Comparison of ENCODE assay signal across 30 cellular contexts in genomic region chr22:46193898-46194310, GRCh38. TPM values are rescaled to one million over a fixed set of nuclear protein-coding genes. Genes with fewer than 3 reads are reported as not detected.
DNase-seq lines count a peak whose midpoint lies in the region; ATAC-seq, FAIRE-seq and TF ChIP-seq lines count a peak whose summit lies in the region.
"Had no signal": no experiment of that assay in that cellular context is flagged by ENCODE, and none has a peak within 500 bp of the region (broad histone marks: within the 10 kb centered on the region; RNA-seq: fewer than 3 reads in every experiment).

No MANE protein-coding gene starts in this region.

- H3K9me3 ChIP-seq in transverse colon = no peaks in the 10 kb centered on the region
- H3K9me3 ChIP-seq: stomach, tibial nerve had no signal

- H3K4me1 ChIP-seq in transverse colon = peaks cover 19 to 66% (median 37%) of the 10 kb centered on the region in 4 donors

- H3K4me3 ChIP-seq in transverse colon = no peak overlapping the region
- H3K4me3 ChIP-seq: hepatocyte, stomach, tibial nerve had no signal

- in situ Hi-C loops in transverse colon (cut with MboI; ENCODE audit: low pct_ligation_motif_present in 1 of 4, low pct_unique_long_range_greater_than_20kb in 1 of 4, low sequenced_read_pairs in 3 of 4) = no loop called here

- intact Hi-C loops in Right ventricle myocardium superior (cut with DNase I) = no loop called here
- intact Hi-C loops in left ventricle myocardium superior (cut with micrococcal nuclease) = no loop called here
- intact Hi-C loops in transverse colon (cut with DNase I; ENCODE audit: low total_unique reads) = no loop called here
- intact Hi-C loops in sciatic nerve (cut with DNase I) = no loop called here

- peak overlapping the region; percentile 79 to 83 (median 80) for H3K27ac ChIP-seq in transverse colon
- H3K27ac ChIP-seq: epithelial cell of prostate, hepatocyte, HL-60, stomach, tibial nerve had no signal

- peak; percentile 4 for TF ChIP-seq EP300 in transverse colon (IDR thresholded peaks at IDR 0.05; ENCODE audit: low read depth)

- ATAC-seq in Right ventricle myocardium superior (ENCODE audit: poor library complexity) (no peak), left ventricle myocardium superior (no peak), SK-N-SH treated with all-trans-retinoic acid at 6 μM for 48 hours (peak; percentile 25; the same call in 1 of the 3 replicates), sciatic nerve (no peak), GM19463 (IDR thresholded peaks at IDR 0.05; ENCODE audit: unreplicated experiment) (no peak)
- ATAC-seq: activated CD4-positive, alpha-beta T cell treated with anti-CD3 and anti-CD28 coated beads for 36 hours; naive thymus-derived CD4-positive, alpha-beta T cell; T-cell had no signal

- H3K27me3 ChIP-seq in transverse colon = no peaks in the 10 kb centered on the region
- H3K27me3 ChIP-seq: hepatocyte, stomach, tibial nerve had no signal

- no peak for TF ChIP-seq POLR2A in transverse colon (IDR thresholded peaks at IDR 0.05)

- TF ChIP-seq CTCF in transverse colon (IDR thresholded peaks at IDR 0.05) (no peak), D721Med (IDR thresholded peaks at IDR 0.05; ENCODE audit: insufficient read depth, missing control alignments) (no peak)

- 41% methylated on average over 8 of the region's 8 CpGs; no CpG with 5 or more reads in 1 of the 2 donors for WGBS in transverse colon (ENCODE audit: low coverage in 1 of 2), 2 donors

- no peak for FAIRE-seq in D721Med (lab: Jason Lieb, UNC)
- FAIRE-seq: frontal cortex, GM12892, GM19239, TTC549 had no signal

- peaks cover 0 to 2% (median 0%) of the 10 kb centered on the region in 4 donors for H3K36me3 ChIP-seq in transverse colon

- peak; percentile 49 for DNase-seq in Right ventricle myocardium superior
- no peak for DNase-seq in left ventricle myocardium superior
- DNase-seq in fibroblast of peridontal ligament (ENCODE audit: extremely low read depth) = peak; percentile 28
- peak; percentile 70 for DNase-seq in transverse colon
- DNase-seq in sciatic nerve (ENCODE audit: low spot score) = no peak
- no peak for DNase-seq in D721Med (ENCODE audit: insufficient read length, low spot score)
- DNase-seq: 8988T; activated CD4-positive, alpha-beta T cell treated with anti-CD3 and anti-CD28 coated beads for 36 hours; activated naive CD4-positive, alpha-beta T cell treated with anti-CD3 and anti-CD28 coated beads, Interleukin-2, amount 10 ng/mL, durations not matched to agents 7 days and 5 days; activated T-cell treated with anti-CD3 and anti-CD28 coated beads, Interleukin-2, amount 50 U/mL, for 48 hours; caudate nucleus; DND-41; MM.1S; naive thymus-derived CD4-positive, alpha-beta T cell; NCI-H1436 treated with DMSO at 0.1 percent for 48 hours; NCI-H526 treated with DMSO at 0.1 percent for 48 hours; SHP77 treated with DMSO at 0.1 percent for 48 hours; stimulated activated CD4-positive, alpha-beta T cell treated with anti-CD3 and anti-CD28 coated beads, Interleukin-12 subunit alpha, Interleukin-12 subunit beta, amount 100 ng/mL, for 4 hours; stomach; T-cell had no signal

TF ChIP-seq in SK-N-SH treated with all-trans-retinoic acid at 6 μM for 48 hours, 23 proteins besides CTCF, POLR2A, EP300 and RAD21:
- no peak for TF ChIP-seq CSDC2 (CRISPR knock-in tag; IDR thresholded peaks at IDR 0.05)
- TF ChIP-seq TCF4 (CRISPR knock-in tag; IDR thresholded peaks at IDR 0.05; ENCODE audit: borderline replicate concordance) = peak; percentile 35; the same call in 1 of the 2 replicates

RNA-seq across cellular contexts. Expression of gene PPARA, which starts 43.6 kb away (rescaled TPM):
- total RNA-seq in Right ventricle myocardium superior = 66.1 TPM
- total RNA-seq in left ventricle myocardium superior = 78.9 TPM
- total RNA-seq in transverse colon = 10 to 100 TPM; 52.0 to 88.1 (median 74.7) TPM
- total RNA-seq in sciatic nerve = 39.2 TPM

RNA-seq across cellular contexts. Expression of gene CDPF1, which starts 56.2 kb away (rescaled TPM):
- total RNA-seq in Right ventricle myocardium superior = 5.4 TPM
- 6.2 TPM for total RNA-seq in left ventricle myocardium superior
- 10 to 100 TPM in 1 of 4 donors, 1 to 10 TPM in 2, not detected in 1; 8.2 to 11.9 (median 9.0) TPM for total RNA-seq in transverse colon
- total RNA-seq in sciatic nerve = 6.8 TPM

Comparison
In these comparisons a context has a peak if more than half of its experiments do, and no peak if none do; other contexts are left out.
1. DNase-seq: peak in Right ventricle myocardium superior (single experiment), fibroblast of peridontal ligament (single experiment) and transverse colon (single experiment); none in left ventricle myocardium superior (single experiment), sciatic nerve (single experiment) and D721Med (single experiment).